In the genomic region with DNA sequence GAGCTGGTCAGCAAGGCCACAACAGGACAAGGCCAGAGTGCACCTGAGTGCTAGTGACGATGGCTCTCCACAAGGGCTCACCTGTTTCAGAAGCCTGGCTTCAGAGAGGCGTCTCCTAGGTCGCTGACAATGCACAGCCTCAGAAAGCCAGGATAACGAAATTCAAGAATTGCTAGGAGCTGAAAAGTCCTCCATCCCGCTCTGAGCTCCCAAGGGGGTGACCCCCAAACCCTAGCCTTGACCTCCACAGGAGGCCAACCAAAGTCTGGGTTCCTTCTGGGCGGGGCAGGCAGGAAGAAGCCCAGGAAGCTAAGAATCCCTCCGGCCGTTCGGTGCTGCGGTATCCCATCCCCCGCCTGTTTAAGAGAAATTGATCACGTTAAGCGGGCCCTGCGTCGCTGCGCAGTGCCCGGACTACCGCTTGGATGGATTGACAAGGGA, we compare ENCODE assay signal across 2 cellular contexts.
TF ChIP-seq lines count a peak whose summit lies in the region.

No MANE protein-coding gene starts in this region.

TF ChIP-seq in SK-N-SH, 30 proteins besides CTCF, POLR2A, EP300 and RAD21 (continued from another document):
- TF ChIP-seq, protein P1, sequence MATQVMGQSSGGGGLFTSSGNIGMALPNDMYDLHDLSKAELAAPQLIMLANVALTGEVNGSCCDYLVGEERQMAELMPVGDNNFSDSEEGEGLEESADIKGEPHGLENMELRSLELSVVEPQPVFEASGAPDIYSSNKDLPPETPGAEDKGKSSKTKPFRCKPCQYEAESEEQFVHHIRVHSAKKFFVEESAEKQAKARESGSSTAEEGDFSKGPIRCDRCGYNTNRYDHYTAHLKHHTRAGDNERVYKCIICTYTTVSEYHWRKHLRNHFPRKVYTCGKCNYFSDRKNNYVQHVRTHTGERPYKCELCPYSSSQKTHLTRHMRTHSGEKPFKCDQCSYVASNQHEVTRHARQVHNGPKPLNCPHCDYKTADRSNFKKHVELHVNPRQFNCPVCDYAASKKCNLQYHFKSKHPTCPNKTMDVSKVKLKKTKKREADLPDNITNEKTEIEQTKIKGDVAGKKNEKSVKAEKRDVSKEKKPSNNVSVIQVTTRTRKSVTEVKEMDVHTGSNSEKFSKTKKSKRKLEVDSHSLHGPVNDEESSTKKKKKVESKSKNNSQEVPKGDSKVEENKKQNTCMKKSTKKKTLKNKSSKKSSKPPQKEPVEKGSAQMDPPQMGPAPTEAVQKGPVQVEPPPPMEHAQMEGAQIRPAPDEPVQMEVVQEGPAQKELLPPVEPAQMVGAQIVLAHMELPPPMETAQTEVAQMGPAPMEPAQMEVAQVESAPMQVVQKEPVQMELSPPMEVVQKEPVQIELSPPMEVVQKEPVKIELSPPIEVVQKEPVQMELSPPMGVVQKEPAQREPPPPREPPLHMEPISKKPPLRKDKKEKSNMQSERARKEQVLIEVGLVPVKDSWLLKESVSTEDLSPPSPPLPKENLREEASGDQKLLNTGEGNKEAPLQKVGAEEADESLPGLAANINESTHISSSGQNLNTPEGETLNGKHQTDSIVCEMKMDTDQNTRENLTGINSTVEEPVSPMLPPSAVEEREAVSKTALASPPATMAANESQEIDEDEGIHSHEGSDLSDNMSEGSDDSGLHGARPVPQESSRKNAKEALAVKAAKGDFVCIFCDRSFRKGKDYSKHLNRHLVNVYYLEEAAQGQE (IDR thresholded peaks at IDR 0.05; ENCODE audit: low read depth, low read length) = no peak
- TF ChIP-seq EZH2phosphoT487 (IDR thresholded peaks at IDR 0.05; ENCODE audit: borderline replicate concordance, low read depth) (no peak), TAF1 (IDR thresholded peaks at IDR 0.05; ENCODE audit: borderline replicate concordance, low read depth, low read length) (no peak), ELF1 (IDR thresholded peaks at IDR 0.05) (no peak), YY1 (IDR thresholded peaks at IDR 0.05; ENCODE audit: low read depth) (no peak), RXRA (IDR thresholded peaks at IDR 0.05; ENCODE audit: borderline replicate concordance, low read depth) (no peak), TEAD4 (IDR thresholded peaks at IDR 0.05; ENCODE audit: borderline replicate concordance, insufficient read depth) (no peak), GATA2 (CRISPR knock-in tag; IDR thresholded peaks at IDR 0.05) (no peak), FOXJ3 (CRISPR knock-in tag; IDR thresholded peaks at IDR 0.05) (no peak), SMC3 (IDR thresholded peaks at IDR 0.05; ENCODE audit: low read depth, low read length) (no peak), TCF12 (IDR thresholded peaks at IDR 0.05) (no peak), MEF2A (IDR thresholded peaks at IDR 0.05; ENCODE audit: borderline replicate concordance, low read depth) (no peak), GABPA (IDR thresholded peaks at IDR 0.05; ENCODE audit: low read depth) (no peak)
- TF ChIP-seq, protein P2, sequence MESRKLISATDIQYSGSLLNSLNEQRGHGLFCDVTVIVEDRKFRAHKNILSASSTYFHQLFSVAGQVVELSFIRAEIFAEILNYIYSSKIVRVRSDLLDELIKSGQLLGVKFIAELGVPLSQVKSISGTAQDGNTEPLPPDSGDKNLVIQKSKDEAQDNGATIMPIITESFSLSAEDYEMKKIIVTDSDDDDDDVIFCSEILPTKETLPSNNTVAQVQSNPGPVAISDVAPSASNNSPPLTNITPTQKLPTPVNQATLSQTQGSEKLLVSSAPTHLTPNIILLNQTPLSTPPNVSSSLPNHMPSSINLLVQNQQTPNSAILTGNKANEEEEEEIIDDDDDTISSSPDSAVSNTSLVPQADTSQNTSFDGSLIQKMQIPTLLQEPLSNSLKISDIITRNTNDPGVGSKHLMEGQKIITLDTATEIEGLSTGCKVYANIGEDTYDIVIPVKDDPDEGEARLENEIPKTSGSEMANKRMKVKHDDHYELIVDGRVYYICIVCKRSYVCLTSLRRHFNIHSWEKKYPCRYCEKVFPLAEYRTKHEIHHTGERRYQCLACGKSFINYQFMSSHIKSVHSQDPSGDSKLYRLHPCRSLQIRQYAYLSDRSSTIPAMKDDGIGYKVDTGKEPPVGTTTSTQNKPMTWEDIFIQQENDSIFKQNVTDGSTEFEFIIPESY (IDR thresholded peaks at IDR 0.05; ENCODE audit: borderline replicate concordance, low read depth) = no peak
- TF ChIP-seq, protein P3, sequence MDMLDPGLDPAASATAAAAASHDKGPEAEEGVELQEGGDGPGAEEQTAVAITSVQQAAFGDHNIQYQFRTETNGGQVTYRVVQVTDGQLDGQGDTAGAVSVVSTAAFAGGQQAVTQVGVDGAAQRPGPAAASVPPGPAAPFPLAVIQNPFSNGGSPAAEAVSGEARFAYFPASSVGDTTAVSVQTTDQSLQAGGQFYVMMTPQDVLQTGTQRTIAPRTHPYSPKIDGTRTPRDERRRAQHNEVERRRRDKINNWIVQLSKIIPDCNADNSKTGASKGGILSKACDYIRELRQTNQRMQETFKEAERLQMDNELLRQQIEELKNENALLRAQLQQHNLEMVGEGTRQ (IDR thresholded peaks at IDR 0.05; ENCODE audit: borderline replicate concordance, low read depth, low read length) = no peak
- TF ChIP-seq, protein P4, sequence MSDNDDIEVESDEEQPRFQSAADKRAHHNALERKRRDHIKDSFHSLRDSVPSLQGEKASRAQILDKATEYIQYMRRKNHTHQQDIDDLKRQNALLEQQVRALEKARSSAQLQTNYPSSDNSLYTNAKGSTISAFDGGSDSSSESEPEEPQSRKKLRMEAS (IDR thresholded peaks at IDR 0.05; ENCODE audit: low read depth) = no peak
- TF ChIP-seq, protein P5, sequence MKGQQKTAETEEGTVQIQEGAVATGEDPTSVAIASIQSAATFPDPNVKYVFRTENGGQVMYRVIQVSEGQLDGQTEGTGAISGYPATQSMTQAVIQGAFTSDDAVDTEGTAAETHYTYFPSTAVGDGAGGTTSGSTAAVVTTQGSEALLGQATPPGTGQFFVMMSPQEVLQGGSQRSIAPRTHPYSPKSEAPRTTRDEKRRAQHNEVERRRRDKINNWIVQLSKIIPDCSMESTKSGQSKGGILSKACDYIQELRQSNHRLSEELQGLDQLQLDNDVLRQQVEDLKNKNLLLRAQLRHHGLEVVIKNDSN (IDR thresholded peaks at IDR 0.05; ENCODE audit: borderline replicate concordance, low read depth) = no peak
TF ChIP-seq in SK-N-SH: peak in this region for 0.

TF ChIP-seq in SK-N-SH treated with all-trans-retinoic acid at 6 μM for 48 hours, 23 proteins besides CTCF, POLR2A, EP300 and RAD21 (continued from another document):
- TF ChIP-seq, protein P6, sequence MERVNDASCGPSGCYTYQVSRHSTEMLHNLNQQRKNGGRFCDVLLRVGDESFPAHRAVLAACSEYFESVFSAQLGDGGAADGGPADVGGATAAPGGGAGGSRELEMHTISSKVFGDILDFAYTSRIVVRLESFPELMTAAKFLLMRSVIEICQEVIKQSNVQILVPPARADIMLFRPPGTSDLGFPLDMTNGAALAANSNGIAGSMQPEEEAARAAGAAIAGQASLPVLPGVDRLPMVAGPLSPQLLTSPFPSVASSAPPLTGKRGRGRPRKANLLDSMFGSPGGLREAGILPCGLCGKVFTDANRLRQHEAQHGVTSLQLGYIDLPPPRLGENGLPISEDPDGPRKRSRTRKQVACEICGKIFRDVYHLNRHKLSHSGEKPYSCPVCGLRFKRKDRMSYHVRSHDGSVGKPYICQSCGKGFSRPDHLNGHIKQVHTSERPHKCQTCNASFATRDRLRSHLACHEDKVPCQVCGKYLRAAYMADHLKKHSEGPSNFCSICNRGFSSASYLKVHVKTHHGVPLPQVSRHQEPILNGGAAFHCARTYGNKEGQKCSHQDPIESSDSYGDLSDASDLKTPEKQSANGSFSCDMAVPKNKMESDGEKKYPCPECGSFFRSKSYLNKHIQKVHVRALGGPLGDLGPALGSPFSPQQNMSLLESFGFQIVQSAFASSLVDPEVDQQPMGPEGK (CRISPR knock-in tag; IDR thresholded peaks at IDR 0.05; ENCODE audit: borderline replicate concordance) = no peak
- no peak for TF ChIP-seq SNAI2 (CRISPR knock-in tag; IDR thresholded peaks at IDR 0.05)
- TF ChIP-seq, protein P7, sequence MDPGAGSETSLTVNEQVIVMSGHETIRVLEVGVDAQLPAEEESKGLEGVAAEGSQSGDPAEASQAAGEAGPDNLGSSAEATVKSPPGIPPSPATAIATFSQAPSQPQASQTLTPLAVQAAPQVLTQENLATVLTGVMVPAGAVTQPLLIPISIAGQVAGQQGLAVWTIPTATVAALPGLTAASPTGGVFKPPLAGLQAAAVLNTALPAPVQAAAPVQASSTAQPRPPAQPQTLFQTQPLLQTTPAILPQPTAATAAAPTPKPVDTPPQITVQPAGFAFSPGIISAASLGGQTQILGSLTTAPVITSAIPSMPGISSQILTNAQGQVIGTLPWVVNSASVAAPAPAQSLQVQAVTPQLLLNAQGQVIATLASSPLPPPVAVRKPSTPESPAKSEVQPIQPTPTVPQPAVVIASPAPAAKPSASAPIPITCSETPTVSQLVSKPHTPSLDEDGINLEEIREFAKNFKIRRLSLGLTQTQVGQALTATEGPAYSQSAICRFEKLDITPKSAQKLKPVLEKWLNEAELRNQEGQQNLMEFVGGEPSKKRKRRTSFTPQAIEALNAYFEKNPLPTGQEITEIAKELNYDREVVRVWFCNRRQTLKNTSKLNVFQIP (CRISPR knock-in tag; IDR thresholded peaks at IDR 0.05; ENCODE audit: borderline replicate concordance, low read depth) = no peak
- no peak for TF ChIP-seq ARNTL (CRISPR knock-in tag; IDR thresholded peaks at IDR 0.05; ENCODE audit: borderline replicate concordance, low read depth)
- TF ChIP-seq ZC3H10 (CRISPR knock-in tag; IDR thresholded peaks at IDR 0.05) = no peak
- no peak for TF ChIP-seq ZNF70 (CRISPR knock-in tag; IDR thresholded peaks at IDR 0.05)
- TF ChIP-seq ZFP30 (CRISPR knock-in tag; IDR thresholded peaks at IDR 0.05) = no peak
- no peak for TF ChIP-seq ZFP3 (CRISPR knock-in tag; IDR thresholded peaks at IDR 0.05)
- TF ChIP-seq, protein P8, sequence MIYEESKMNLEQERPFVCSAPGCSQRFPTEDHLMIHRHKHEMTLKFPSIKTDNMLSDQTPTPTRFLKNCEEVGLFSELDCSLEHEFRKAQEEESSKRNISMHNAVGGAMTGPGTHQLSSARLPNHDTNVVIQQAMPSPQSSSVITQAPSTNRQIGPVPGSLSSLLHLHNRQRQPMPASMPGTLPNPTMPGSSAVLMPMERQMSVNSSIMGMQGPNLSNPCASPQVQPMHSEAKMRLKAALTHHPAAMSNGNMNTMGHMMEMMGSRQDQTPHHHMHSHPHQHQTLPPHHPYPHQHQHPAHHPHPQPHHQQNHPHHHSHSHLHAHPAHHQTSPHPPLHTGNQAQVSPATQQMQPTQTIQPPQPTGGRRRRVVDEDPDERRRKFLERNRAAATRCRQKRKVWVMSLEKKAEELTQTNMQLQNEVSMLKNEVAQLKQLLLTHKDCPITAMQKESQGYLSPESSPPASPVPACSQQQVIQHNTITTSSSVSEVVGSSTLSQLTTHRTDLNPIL (CRISPR knock-in tag; IDR thresholded peaks at IDR 0.05; ENCODE audit: low read depth) = no peak
- TF ChIP-seq OSR1 (CRISPR knock-in tag; IDR thresholded peaks at IDR 0.05) = no peak
- TF ChIP-seq ZNF8 (CRISPR knock-in tag; IDR thresholded peaks at IDR 0.05) = no peak
- no peak for TF ChIP-seq ISL1 (CRISPR knock-in tag; IDR thresholded peaks at IDR 0.05)
